1 cellular context compared by ENCODE assay signal in genomic region chr3:121834734-121835709, GRCh38.
TF ChIP-seq lines count a peak whose summit lies in the region.

EAF2 (plus strand) TSS chr3:121835209; CDS start chr3:121835286, 77 bp downstream.
IQCB1 (minus strand) TSS chr3:121835060; CDS start chr3:121828960, 6,100 bp downstream.

TF ChIP-seq in HepG2, 621 proteins besides CTCF, POLR2A, EP300 and RAD21 (continued from another document and continues in another):
- TF ChIP-seq PHF20 (CRISPR knock-in tag; IDR thresholded peaks at IDR 0.05) (peak; percentile 58; the same call in 1 of the 2 replicates), MAFK (conservative IDR thresholded peaks at IDR 0.05 in 1 of 2, IDR thresholded peaks at IDR 0.05 in 1 of 2; ENCODE audit: low read length in 2 of 2) (peak in 1 of 2 experiments; percentile 20; a peak in 1 of 4 replicates), ELF1 (CRISPR knock-in tag; IDR thresholded peaks at IDR 0.05) (peak; percentile 84), ZSCAN29 (CRISPR knock-in tag; conservative IDR thresholded peaks at IDR 0.05) (peak; percentile 49; the same call in 1 of the 2 replicates), ZBTB39 (CRISPR knock-in tag; IDR thresholded peaks at IDR 0.05) (0 out of 2 replicates have a peak, but pooled peaks have one; percentile 20), ZNF160 (CRISPR knock-in tag; IDR thresholded peaks at IDR 0.05) (no peak), BCL3 (CRISPR knock-in tag; IDR thresholded peaks at IDR 0.05) (peak; percentile 46; the same call in 1 of the 2 replicates), NKX3-1 (CRISPR knock-in tag; IDR thresholded peaks at IDR 0.05) (peak; percentile 70; the same call in 1 of the 2 replicates), CCDC6 (CRISPR knock-in tag; IDR thresholded peaks at IDR 0.05) (no peak; the same call in 1 of the 2 replicates), FOXK2 (IDR thresholded peaks at IDR 0.05) (no peak), KAT2B (IDR thresholded peaks at IDR 0.05; ENCODE audit: borderline replicate concordance, low read depth, low read length) (no peak), ZNF205 (CRISPR knock-in tag; IDR thresholded peaks at IDR 0.05) (no peak), ZBTB20 (CRISPR knock-in tag; IDR thresholded peaks at IDR 0.05; ENCODE audit: borderline replicate concordance, low read depth) (peak; percentile 74; the same call in 1 of the 2 replicates), ZNF121 (CRISPR knock-in tag; IDR thresholded peaks at IDR 0.05) (no peak), PLRG1 (conservative IDR thresholded peaks at IDR 0.05) (no peak), KDM5A (IDR thresholded peaks at IDR 0.05; ENCODE audit: borderline replicate concordance, low read length) (no peak), HDAC1 (CRISPR knock-in tag; IDR thresholded peaks at IDR 0.05) (peak; percentile 81), GABPA (IDR thresholded peaks at IDR 0.05; ENCODE audit: low read depth, low read length) (no peak), GABPA (CRISPR knock-in tag; IDR thresholded peaks at IDR 0.05; ENCODE audit: low read depth) (peak; percentile 74), ZNF740 (CRISPR knock-in tag; IDR thresholded peaks at IDR 0.05) (0 out of 2 replicates have a peak, but pooled peaks have one; percentile 45), NR0B2 (CRISPR knock-in tag; IDR thresholded peaks at IDR 0.05) (peak; percentile 22; the same call in 1 of the 2 replicates), ZNF337 (CRISPR knock-in tag; IDR thresholded peaks at IDR 0.05; ENCODE audit: borderline replicate concordance, low read depth) (peak; percentile 61; the same call in 1 of the 2 replicates), EHMT2 (IDR thresholded peaks at IDR 0.05; ENCODE audit: borderline replicate concordance, low read depth, low read length) (no peak), ZFP36L1 (CRISPR knock-in tag; IDR thresholded peaks at IDR 0.05) (peak; percentile 65), CHCHD3 (CRISPR knock-in tag; IDR thresholded peaks at IDR 0.05) (0 out of 2 replicates have a peak, but pooled peaks have one; percentile 37), NAIF1 (CRISPR knock-in tag; IDR thresholded peaks at IDR 0.05; ENCODE audit: borderline replicate concordance) (peak; percentile 58; the same call in 1 of the 2 replicates), NFAT5 (CRISPR knock-in tag; IDR thresholded peaks at IDR 0.05) (peak; percentile 16; the same call in 1 of the 2 replicates), KDM3A (CRISPR knock-in tag; IDR thresholded peaks at IDR 0.05; ENCODE audit: low read depth) (peak; percentile 46; the same call in 1 of the 2 replicates), ZNF775 (CRISPR knock-in tag; IDR thresholded peaks at IDR 0.05; ENCODE audit: borderline replicate concordance) (no peak), WIZ (CRISPR knock-in tag; IDR thresholded peaks at IDR 0.05) (0 out of 2 replicates have a peak, but pooled peaks have one; percentile 20), KDM5B (CRISPR knock-in tag; IDR thresholded peaks at IDR 0.05; ENCODE audit: borderline replicate concordance) (peak; percentile 56), FLYWCH1 (CRISPR knock-in tag; IDR thresholded peaks at IDR 0.05) (no peak), ZZZ3 (CRISPR knock-in tag; IDR thresholded peaks at IDR 0.05; ENCODE audit: borderline replicate concordance) (no peak), ZNF564 (CRISPR knock-in tag; IDR thresholded peaks at IDR 0.05) (0 out of 2 replicates have a peak, but pooled peaks have one; percentile 17), FOXP1 (IDR thresholded peaks at IDR 0.05) (no peak), FOXP1 (CRISPR knock-in tag; IDR thresholded peaks at IDR 0.05) (no peak), GABPB1 (CRISPR knock-in tag; IDR thresholded peaks at IDR 0.05) (peak; percentile 87), ZNF451 (CRISPR knock-in tag; IDR thresholded peaks at IDR 0.05) (no peak), JUNB (CRISPR knock-in tag; IDR thresholded peaks at IDR 0.05; ENCODE audit: borderline replicate concordance) (no peak), SP140L (CRISPR knock-in tag; IDR thresholded peaks at IDR 0.05; ENCODE audit: borderline replicate concordance) (no peak), ZNF777 (CRISPR knock-in tag; IDR thresholded peaks at IDR 0.05) (no peak)
- TF ChIP-seq, protein P1, sequence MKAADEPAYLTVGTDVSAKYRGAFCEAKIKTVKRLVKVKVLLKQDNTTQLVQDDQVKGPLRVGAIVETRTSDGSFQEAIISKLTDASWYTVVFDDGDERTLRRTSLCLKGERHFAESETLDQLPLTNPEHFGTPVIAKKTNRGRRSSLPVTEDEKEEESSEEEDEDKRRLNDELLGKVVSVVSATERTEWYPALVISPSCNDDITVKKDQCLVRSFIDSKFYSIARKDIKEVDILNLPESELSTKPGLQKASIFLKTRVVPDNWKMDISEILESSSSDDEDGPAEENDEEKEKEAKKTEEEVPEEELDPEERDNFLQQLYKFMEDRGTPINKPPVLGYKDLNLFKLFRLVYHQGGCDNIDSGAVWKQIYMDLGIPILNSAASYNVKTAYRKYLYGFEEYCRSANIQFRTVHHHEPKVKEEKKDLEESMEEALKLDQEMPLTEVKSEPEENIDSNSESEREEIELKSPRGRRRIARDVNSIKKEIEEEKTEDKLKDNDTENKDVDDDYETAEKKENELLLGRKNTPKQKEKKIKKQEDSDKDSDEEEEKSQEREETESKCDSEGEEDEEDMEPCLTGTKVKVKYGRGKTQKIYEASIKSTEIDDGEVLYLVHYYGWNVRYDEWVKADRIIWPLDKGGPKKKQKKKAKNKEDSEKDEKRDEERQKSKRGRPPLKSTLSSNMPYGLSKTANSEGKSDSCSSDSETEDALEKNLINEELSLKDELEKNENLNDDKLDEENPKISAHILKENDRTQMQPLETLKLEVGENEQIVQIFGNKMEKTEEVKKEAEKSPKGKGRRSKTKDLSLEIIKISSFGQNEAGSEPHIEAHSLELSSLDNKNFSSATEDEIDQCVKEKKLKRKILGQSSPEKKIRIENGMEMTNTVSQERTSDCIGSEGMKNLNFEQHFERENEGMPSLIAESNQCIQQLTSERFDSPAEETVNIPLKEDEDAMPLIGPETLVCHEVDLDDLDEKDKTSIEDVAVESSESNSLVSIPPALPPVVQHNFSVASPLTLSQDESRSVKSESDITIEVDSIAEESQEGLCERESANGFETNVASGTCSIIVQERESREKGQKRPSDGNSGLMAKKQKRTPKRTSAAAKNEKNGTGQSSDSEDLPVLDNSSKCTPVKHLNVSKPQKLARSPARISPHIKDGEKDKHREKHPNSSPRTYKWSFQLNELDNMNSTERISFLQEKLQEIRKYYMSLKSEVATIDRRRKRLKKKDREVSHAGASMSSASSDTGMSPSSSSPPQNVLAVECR (CRISPR knock-in tag; IDR thresholded peaks at IDR 0.05; ENCODE audit: borderline replicate concordance) = peak; percentile 86
- TF ChIP-seq, protein P2, sequence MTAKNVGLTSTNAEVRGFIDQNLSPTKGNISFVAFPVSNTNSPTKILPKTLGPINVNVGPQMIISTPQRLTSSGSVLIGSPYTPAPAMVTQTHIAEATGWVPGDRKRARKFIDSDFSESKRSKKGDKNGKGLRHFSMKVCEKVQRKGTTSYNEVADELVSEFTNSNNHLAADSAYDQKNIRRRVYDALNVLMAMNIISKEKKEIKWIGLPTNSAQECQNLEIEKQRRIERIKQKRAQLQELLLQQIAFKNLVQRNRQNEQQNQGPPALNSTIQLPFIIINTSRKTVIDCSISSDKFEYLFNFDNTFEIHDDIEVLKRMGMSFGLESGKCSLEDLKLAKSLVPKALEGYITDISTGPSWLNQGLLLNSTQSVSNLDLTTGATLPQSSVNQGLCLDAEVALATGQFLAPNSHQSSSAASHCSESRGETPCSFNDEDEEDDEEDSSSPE (CRISPR knock-in tag; IDR thresholded peaks at IDR 0.05) = peak; percentile 96
- TF ChIP-seq, protein P3, sequence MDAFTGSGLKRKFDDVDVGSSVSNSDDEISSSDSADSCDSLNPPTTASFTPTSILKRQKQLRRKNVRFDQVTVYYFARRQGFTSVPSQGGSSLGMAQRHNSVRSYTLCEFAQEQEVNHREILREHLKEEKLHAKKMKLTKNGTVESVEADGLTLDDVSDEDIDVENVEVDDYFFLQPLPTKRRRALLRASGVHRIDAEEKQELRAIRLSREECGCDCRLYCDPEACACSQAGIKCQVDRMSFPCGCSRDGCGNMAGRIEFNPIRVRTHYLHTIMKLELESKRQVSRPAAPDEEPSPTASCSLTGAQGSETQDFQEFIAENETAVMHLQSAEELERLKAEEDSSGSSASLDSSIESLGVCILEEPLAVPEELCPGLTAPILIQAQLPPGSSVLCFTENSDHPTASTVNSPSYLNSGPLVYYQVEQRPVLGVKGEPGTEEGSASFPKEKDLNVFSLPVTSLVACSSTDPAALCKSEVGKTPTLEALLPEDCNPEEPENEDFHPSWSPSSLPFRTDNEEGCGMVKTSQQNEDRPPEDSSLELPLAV (CRISPR knock-in tag; conservative IDR thresholded peaks at IDR 0.05; ENCODE audit: low read depth) = no peak
- TF ChIP-seq, protein P4, sequence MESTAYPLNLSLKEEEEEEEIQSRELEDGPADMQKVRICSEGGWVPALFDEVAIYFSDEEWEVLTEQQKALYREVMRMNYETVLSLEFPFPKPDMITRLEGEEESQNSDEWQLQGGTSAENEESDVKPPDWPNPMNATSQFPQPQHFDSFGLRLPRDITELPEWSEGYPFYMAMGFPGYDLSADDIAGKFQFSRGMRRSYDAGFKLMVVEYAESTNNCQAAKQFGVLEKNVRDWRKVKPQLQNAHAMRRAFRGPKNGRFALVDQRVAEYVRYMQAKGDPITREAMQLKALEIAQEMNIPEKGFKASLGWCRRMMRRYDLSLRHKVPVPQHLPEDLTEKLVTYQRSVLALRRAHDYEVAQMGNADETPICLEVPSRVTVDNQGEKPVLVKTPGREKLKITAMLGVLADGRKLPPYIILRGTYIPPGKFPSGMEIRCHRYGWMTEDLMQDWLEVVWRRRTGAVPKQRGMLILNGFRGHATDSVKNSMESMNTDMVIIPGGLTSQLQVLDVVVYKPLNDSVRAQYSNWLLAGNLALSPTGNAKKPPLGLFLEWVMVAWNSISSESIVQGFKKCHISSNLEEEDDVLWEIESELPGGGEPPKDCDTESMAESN (CRISPR knock-in tag; conservative IDR thresholded peaks at IDR 0.05) = peak; percentile 58; the same call in 1 of the 2 replicates
